In genomic region chr20:56358070-56358469, GRCh38 we compare ENCODE assay signal across 8 cellular contexts. TPM values are rescaled to one million over a fixed set of nuclear protein-coding genes. Genes with fewer than 3 reads are reported as not detected.
A peak's percentile ranks its signal among the peaks of the same experiment; 100 is the strongest.
DNase-seq lines count a peak whose midpoint lies in the region; ATAC-seq, FAIRE-seq and TF ChIP-seq lines count a peak whose summit lies in the region.

No MANE protein-coding gene starts in this region.

- H3K9me1 ChIP-seq in endothelial cell of umbilical vein (replicated peaks; ENCODE audit: control insufficient read depth, extremely low read depth, insufficient read depth, low read length) = no peaks in the 10 kb centered on the region

- dilution Hi-C loops in endothelial cell of umbilical vein (cut with MboI; ENCODE audit: extremely low pct_ligation_motif_present, low sequenced_read_pairs) = no loop called here

- H3K36me3 ChIP-seq in endothelial cell of umbilical vein (ENCODE audit: control insufficient read depth in 2 of 2, extremely low read depth in 1 of 2, insufficient read depth in 2 of 2, low read length in 2 of 2) = no peaks in the 10 kb centered on the region

- H4K20me1 ChIP-seq in endothelial cell of umbilical vein (replicated peaks; ENCODE audit: control insufficient read depth, extremely low read depth, insufficient read depth, low read length) = no peaks in the 10 kb centered on the region

- H3K9ac ChIP-seq in endothelial cell of umbilical vein (replicated peaks; ENCODE audit: extremely low read depth, insufficient read depth, low read length) = no peak overlapping the region

- H3K9me3 ChIP-seq in endothelial cell of umbilical vein (replicated peaks; ENCODE audit: control insufficient read depth, insufficient read depth, low read length) = no peaks in the 10 kb centered on the region

- peak overlapping the region; percentile 36 for H3K4me3 ChIP-seq in NB4 (ENCODE audit: low read depth, low read length)
- no peak overlapping the region for H3K4me3 ChIP-seq in endothelial cell of umbilical vein (replicated peaks in 1 of 3; ENCODE audit: insufficient read depth in 1 of 3, low read depth in 1 of 3, low read length in 3 of 3)

- in situ Hi-C loops in ACHN (cut with HindIII; ENCODE audit: low pct_ligation_motif_present, low pct_unique_long_range_greater_than_20kb, low sequenced_read_pairs) = no loop called here

- ATAC-seq in sciatic nerve (peak; percentile 8), left lobe of liver (no peak)

- POLR2A ChIA-PET in endothelial cell of umbilical vein (lab: Charles Lee) = interaction anchor here (1.4 kb wide), 1 partner anchor 34 kb away, joined by 6 read pairs; the partner anchor contains the start of genes AURKA and CSTF1

- no peak overlapping the region for H3K27ac ChIP-seq in endothelial cell of umbilical vein (ENCODE audit: insufficient read depth, low read depth, low read length)

- CTCF ChIA-PET in endothelial cell of umbilical vein (lab: Charles Lee) = interaction anchor here (1.0 to 2.2 kb wide), 7 partner anchors 8 to 148 kb away, joined by 3 to 7 read pairs (median 4); partner anchors contain the start of genes AURKA, CASS4 and CSTF1

- no peak for TF ChIP-seq POLR2A in NB4 (IDR thresholded peaks at IDR 0.05; ENCODE audit: extremely low read depth, insufficient read length)
- TF ChIP-seq POLR2A in endothelial cell of umbilical vein (IDR thresholded peaks at IDR 0.05; ENCODE audit: low read depth, low read length) = no peak

- TF ChIP-seq CTCF in NB4 (IDR thresholded peaks at IDR 0.05; ENCODE audit: low read depth, low read length) = no peak
- no peak for TF ChIP-seq CTCF in endothelial cell of umbilical vein (IDR thresholded peaks at IDR 0.05; ENCODE audit: extremely low read depth in 1 of 2, insufficient read depth in 1 of 2, low read depth in 1 of 2, low read length in 2 of 2)

- H2AFZ ChIP-seq in endothelial cell of umbilical vein (ENCODE audit: low read depth, low read length) = no peak overlapping the region

- intact Hi-C loops in endothelial cell of umbilical vein (cut with micrococcal nuclease) (loop anchor here (1.0 to 2.0 kb wide), 3 partner anchors 34 to 110 kb away; partner anchors contain the start of genes AURKA, CSTF1 and RTF2), sciatic nerve (cut with DNase I) (no loop called here)

- peaks cover 6% of the 10 kb centered on the region for H3K4me1 ChIP-seq in endothelial cell of umbilical vein (ENCODE audit: control insufficient read depth, extremely low read depth, insufficient read depth, low read length)

- peaks cover 2% of the 10 kb centered on the region for H3K79me2 ChIP-seq in endothelial cell of umbilical vein (ENCODE audit: control insufficient read depth, insufficient read depth, low read length)

- peaks cover 3 to 4% of the 10 kb centered on the region in 2 experiments for H3K27me3 ChIP-seq in endothelial cell of umbilical vein (ENCODE audit: control insufficient read depth in 2 of 2, insufficient read depth in 2 of 2, low read length in 2 of 2)

- H3K4me2 ChIP-seq in endothelial cell of umbilical vein (ENCODE audit: insufficient read depth, low read length) = peak overlapping the region; percentile 59

- no peak for FAIRE-seq in endothelial cell of umbilical vein (lab: Jason Lieb, UNC)

- BruUV-seq in endothelial cell of umbilical vein (replicated peaks; lab: Mats Ljungman, UMichigan) = no TSS peak

- DNase-seq in EH (ENCODE audit: low read depth) (peak; percentile 59), NB4 (ENCODE audit: low read depth) (no peak), endothelial cell of umbilical vein (ENCODE audit: low read depth, low spot score) (no peak), sciatic nerve (ENCODE audit: low spot score) (no peak), left lobe of liver (ENCODE audit: low spot score) (no peak), midbrain (lab: John Stamatoyannopoulos, UW) (no peak), SKM-1 treated with dmso at 0.1 percent for 144 hours (lab: John Stamatoyannopoulos, UW; ENCODE audit: unreplicated experiment) (no peak), ACHN (no peak)

TF ChIP-seq in endothelial cell of umbilical vein, 7 proteins besides CTCF, POLR2A, EP300 and RAD21:
- TF ChIP-seq JUN (IDR thresholded peaks at IDR 0.05; ENCODE audit: borderline replicate concordance, insufficient read depth, insufficient read length, low read depth) = no peak
- no peak for TF ChIP-seq EZH2 (IDR thresholded peaks at IDR 0.05; ENCODE audit: borderline replicate concordance, low read depth, low read length, severe bottlenecking)
- TF ChIP-seq MYC (IDR thresholded peaks at IDR 0.05; ENCODE audit: low read depth, low read length) = no peak
- no peak for TF ChIP-seq GATA2 (IDR thresholded peaks at IDR 0.05; ENCODE audit: insufficient read depth, insufficient read length, low read depth, low read length)
- no peak for TF ChIP-seq POLR2AphosphoS5 (IDR thresholded peaks at IDR 0.05; ENCODE audit: insufficient read depth, low read depth, low read length)
- TF ChIP-seq FOS (IDR thresholded peaks at IDR 0.05; ENCODE audit: borderline replicate concordance, insufficient read depth, low read length) = no peak
- TF ChIP-seq MAX (IDR thresholded peaks at IDR 0.05; ENCODE audit: insufficient read depth, insufficient read length) = no peak

RNA-seq across cellular contexts. Expression of gene FAM210B, which starts 0.7 kb away (rescaled TPM):
- total RNA-seq in endothelial cell of umbilical vein (37.6 and 44.5 TPM in 2 replicates), sciatic nerve (76.0 TPM), left lobe of liver (53.6 TPM)
- 20.6 and 24.6 TPM in 2 replicates for polyA plus RNA-seq in endothelial cell of umbilical vein
- 27.2 and 28.0 TPM in 2 replicates for polyA plus RNA-seq in endothelial cell of umbilical vein (2011; cell fraction: cytosol; rRNA removed)
- 8.3 and 8.8 TPM in 2 replicates for polyA plus RNA-seq in endothelial cell of umbilical vein (2011; cell fraction: nucleus; rRNA removed)
- 53.8 and 54.3 TPM in 2 replicates for polyA plus RNA-seq in endothelial cell of umbilical vein (2012)
- 24.2 and 29.9 TPM in 2 replicates for polyA minus RNA-seq in endothelial cell of umbilical vein
- polyA minus RNA-seq in endothelial cell of umbilical vein (2011; cell fraction: cytosol; rRNA and poly(A)+ RNA removed) = 10.0 TPM
- polyA minus RNA-seq in endothelial cell of umbilical vein (2011; cell fraction: nucleus; rRNA and poly(A)+ RNA removed) = 9.2 and 10.1 TPM in 2 replicates

RNA-seq across cellular contexts. Expression of gene AURKA, which starts 33.9 kb away (rescaled TPM):
- total RNA-seq in endothelial cell of umbilical vein (56.9 and 57.6 TPM in 2 replicates), sciatic nerve (1.4 TPM), left lobe of liver (1.6 TPM)
- polyA plus RNA-seq in endothelial cell of umbilical vein = 27.3 and 33.1 TPM in 2 replicates
- polyA plus RNA-seq in endothelial cell of umbilical vein (2011; cell fraction: cytosol; rRNA removed) = 41.0 and 42.5 TPM in 2 replicates
- 19.0 and 28.6 TPM in 2 replicates for polyA plus RNA-seq in endothelial cell of umbilical vein (2011; cell fraction: nucleus; rRNA removed)
- polyA plus RNA-seq in endothelial cell of umbilical vein (2012) = 29.7 and 55.3 TPM in 2 replicates
- 21.5 and 27.3 TPM in 2 replicates for polyA minus RNA-seq in endothelial cell of umbilical vein
- 90.4 TPM for polyA minus RNA-seq in endothelial cell of umbilical vein (2011; cell fraction: cytosol; rRNA and poly(A)+ RNA removed)
- polyA minus RNA-seq in endothelial cell of umbilical vein (2011; cell fraction: nucleus; rRNA and poly(A)+ RNA removed) = 9.5 and 12.6 TPM in 2 replicates

RNA-seq across cellular contexts. Expression of gene CSTF1, which starts 34.4 kb away (rescaled TPM):
- total RNA-seq in endothelial cell of umbilical vein = 32.9 and 39.6 TPM in 2 replicates
- polyA plus RNA-seq in endothelial cell of umbilical vein = 49.3 and 51.7 TPM in 2 replicates
- 38.8 and 41.4 TPM in 2 replicates for polyA plus RNA-seq in endothelial cell of umbilical vein (2011; cell fraction: cytosol; rRNA removed)
- 33.5 and 34.2 TPM in 2 replicates for polyA plus RNA-seq in endothelial cell of umbilical vein (2011; cell fraction: nucleus; rRNA removed)
- 33.9 and 43.3 TPM in 2 replicates for polyA plus RNA-seq in endothelial cell of umbilical vein (2012)
- polyA minus RNA-seq in endothelial cell of umbilical vein = 81.1 and 103 TPM in 2 replicates
- 56.4 TPM for polyA minus RNA-seq in endothelial cell of umbilical vein (2011; cell fraction: cytosol; rRNA and poly(A)+ RNA removed)
- polyA minus RNA-seq in endothelial cell of umbilical vein (2011; cell fraction: nucleus; rRNA and poly(A)+ RNA removed) = 19.8 and 31.0 TPM in 2 replicates
- 25.3 TPM for total RNA-seq in sciatic nerve
- total RNA-seq in left lobe of liver = 17.2 TPM

RNA-seq across cellular contexts. Expression of gene CASS4, which starts 54.0 kb away (rescaled TPM):
- total RNA-seq in endothelial cell of umbilical vein = not detected in 2 replicates
- polyA plus RNA-seq in endothelial cell of umbilical vein = not detected in 2 replicates
- not detected in 2 replicates for polyA plus RNA-seq in endothelial cell of umbilical vein (2011; cell fraction: cytosol; rRNA removed)
- polyA plus RNA-seq in endothelial cell of umbilical vein (2011; cell fraction: nucleus; rRNA removed) = 0.06 TPM in 1 of 2 replicates, not detected in the other
- polyA plus RNA-seq in endothelial cell of umbilical vein (2012) = not detected in 2 replicates
- polyA minus RNA-seq in endothelial cell of umbilical vein = 0.10 and 1.0 TPM in 2 replicates
- not detected for polyA minus RNA-seq in endothelial cell of umbilical vein (2011; cell fraction: cytosol; rRNA and poly(A)+ RNA removed)
- polyA minus RNA-seq in endothelial cell of umbilical vein (2011; cell fraction: nucleus; rRNA and poly(A)+ RNA removed) = not detected in 2 replicates
- 2.4 TPM for total RNA-seq in sciatic nerve
- total RNA-seq in left lobe of liver = 0.93 TPM

Comparison
In these comparisons a context has a peak if more than half of its experiments do, and no peak if none do; other contexts are left out.
1. RNA of gene AURKA, which starts 33.9 kb away (total RNA-seq): 56.9 to 57.6 TPM in endothelial cell of umbilical vein; 1.6 TPM in left lobe of liver (single experiment) and 1.4 TPM in sciatic nerve (single experiment); every median in the first group is over 10 times any median in the second.